In the genomic region with DNA sequence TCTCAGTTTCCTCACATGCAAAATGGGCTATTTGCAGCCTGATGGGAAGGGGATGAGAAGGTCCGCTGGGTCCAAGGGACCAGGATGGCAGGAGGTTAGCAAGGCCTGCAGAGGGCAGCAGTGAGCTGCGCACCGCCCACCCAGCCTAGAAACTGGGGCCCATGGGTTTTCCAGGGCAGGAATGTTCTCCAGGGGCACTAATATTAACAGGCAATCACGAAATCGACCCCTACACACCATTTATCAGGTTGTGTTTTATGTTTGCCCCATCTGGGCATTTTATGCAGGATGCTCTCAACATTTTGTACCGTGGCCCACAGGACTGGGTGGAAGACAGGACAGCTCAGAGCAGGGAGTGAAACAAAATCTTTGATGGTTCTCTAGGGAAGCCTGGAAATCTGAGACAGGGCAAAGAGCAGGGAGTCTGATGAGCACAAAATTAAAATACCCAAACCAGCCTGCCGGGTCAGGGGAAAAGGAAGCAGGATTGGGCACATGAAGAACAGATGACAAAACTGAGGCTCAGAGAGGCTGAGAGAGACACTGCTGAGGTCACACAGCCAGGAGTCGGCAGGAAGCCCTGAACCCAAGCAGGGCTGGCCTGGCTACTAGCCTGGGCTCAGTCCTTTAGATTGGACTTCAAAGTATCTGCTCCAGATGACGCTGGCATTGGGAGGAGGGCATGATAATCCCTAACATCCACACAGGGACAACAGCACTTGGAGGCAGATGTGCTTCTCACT, we compare ENCODE assay signal across 8 cellular contexts. TPM values are rescaled to one million over a fixed set of nuclear protein-coding genes. Genes with fewer than 3 reads are reported as not detected.
DNase-seq lines count a peak whose midpoint lies in the region; ATAC-seq, FAIRE-seq and TF ChIP-seq lines count a peak whose summit lies in the region.

No MANE protein-coding gene starts in this region.

- TF ChIP-seq POLR2A in thyroid gland (IDR thresholded peaks at IDR 0.05), result no peak

- no peak overlapping the region for H3K4me2 ChIP-seq in neuronal stem cell (ENCODE audit: insufficient read depth, low read length, poor library complexity, severe bottlenecking)

- no peak overlapping the region for H2BK12ac ChIP-seq in neuronal stem cell (ENCODE audit: low read length)

- H2AK5ac ChIP-seq in neuronal stem cell (ENCODE audit: low read depth, low read length), result no peak overlapping the region

- peak; percentile 87 for DNase-seq in HEK293T (ENCODE audit: extremely low spot score)
- DNase-seq in RCC 7860 (ENCODE audit: low spot score), result peak; percentile 29
- peak; percentile 38 for DNase-seq in activated T-helper 9 cell treated with anti-CD3 and anti-CD28 coated beads, Interleukin-2, amount 50 U/mL, for 16 hours (ENCODE audit: low read depth)
- DNase-seq in fibroblast of peridontal ligament (ENCODE audit: extremely low read depth), result peak; percentile 57
- no peak for DNase-seq in neuronal stem cell (ENCODE audit: low spot score)
- peak; percentile 67 to 72 for DNase-seq in thyroid gland

- no peak overlapping the region for H3K4me3 ChIP-seq in neuronal stem cell (ENCODE audit: low read length in 2 of 2)
- no peak overlapping the region for H3K4me3 ChIP-seq in thyroid gland (replicated peaks in 1 of 3)

- POLR2A ChIA-PET in HEK293T (lab: Yijun Ruan, JAX), result no interaction called here

- TF ChIP-seq CTCF in C4-2B (conservative IDR thresholded peaks at IDR 0.05), result peak; percentile 96
- TF ChIP-seq CTCF in thyroid gland (IDR thresholded peaks at IDR 0.05), result peak; percentile 89 to 97 (median 94)

- no peak overlapping the region for H4K91ac ChIP-seq in neuronal stem cell (ENCODE audit: low read depth, low read length, poor library complexity)

- H3K9ac ChIP-seq in neuronal stem cell (ENCODE audit: low read depth, low read length, poor library complexity), result no peak overlapping the region

- H2BK120ac ChIP-seq in neuronal stem cell (ENCODE audit: low read depth, low read length), result peak overlapping the region; percentile 21

- peak overlapping the region; percentile 47 for H2BK5ac ChIP-seq in neuronal stem cell (ENCODE audit: low read length)

- no peak overlapping the region for H3K14ac ChIP-seq in neuronal stem cell (ENCODE audit: low read length)

- no peak for FAIRE-seq in RCC 7860 (lab: Jason Lieb, UNC)

- H3K23ac ChIP-seq in neuronal stem cell (ENCODE audit: low read depth, low read length, poor library complexity), result peak overlapping the region; percentile 100

- no CpG with 5 or more reads among the region's 9 CpGs for WGBS in neuronal stem cell (ENCODE audit: extremely low coverage in 2 of 2, insufficient read length in 2 of 2, insufficient replicate concordance in 1 of 2), 2 donors
- 26 to 34% methylated on average over 9 of the region's 9 CpGs for WGBS in thyroid gland, 2 donors

- intact Hi-C loops in thyroid gland (cut with DNase I), result loop anchor here (2.0 kb wide), 1 partner anchor 102 kb away; no protein-coding TSS in a partner anchor

- H3K27me3 ChIP-seq in neuronal stem cell (ENCODE audit: control insufficient read depth in 3 of 3, insufficient read depth in 3 of 3, low read depth in 1 of 3, low read length in 3 of 3), result peaks cover 0 to 12% (median 0%) of the 10 kb centered on the region in 3 experiments
- no peaks in the 10 kb centered on the region for H3K27me3 ChIP-seq in thyroid gland

- no peak for ATAC-seq in HG02610 (IDR thresholded peaks at IDR 0.05; ENCODE audit: unreplicated experiment)

- H2BK15ac ChIP-seq in neuronal stem cell (ENCODE audit: low read length), result peak overlapping the region; percentile 91

- no peak overlapping the region for H3K4ac ChIP-seq in neuronal stem cell (ENCODE audit: low read length)

- H3K9me3 ChIP-seq in neuronal stem cell (replicated peaks in 1 of 2; ENCODE audit: control insufficient read depth in 2 of 2, insufficient read depth in 1 of 2, low read depth in 1 of 2, low read length in 2 of 2) (peaks cover 10 to 33% of the 10 kb centered on the region in 2 donors), thyroid gland (no peaks in the 10 kb centered on the region)

- H3K27ac ChIP-seq in C4-2B (no peak overlapping the region), neuronal stem cell (replicated peaks; ENCODE audit: low read length) (no peak overlapping the region), thyroid gland (peak overlapping the region in 1 of 3 donors; percentile 61)

- no peak overlapping the region for H4K8ac ChIP-seq in neuronal stem cell (ENCODE audit: low read depth, low read length)

- H3K18ac ChIP-seq in neuronal stem cell (ENCODE audit: low read length), result peak overlapping the region; percentile 25

- peaks cover 10% of the 10 kb centered on the region for H3K79me1 ChIP-seq in neuronal stem cell (ENCODE audit: low read depth, low read length)

- H3K36me3 ChIP-seq in neuronal stem cell (replicated peaks in 1 of 2; ENCODE audit: control insufficient read depth in 2 of 2, insufficient read depth in 2 of 2, low read length in 2 of 2) (peaks cover 0 to 19% of the 10 kb centered on the region in 2 donors), thyroid gland (no peaks in the 10 kb centered on the region)

- CTCF ChIA-PET in HEK293T (lab: Yijun Ruan, JAX), result interaction anchor here (0.7 to 4.7 kb wide), 6 partner anchors 15 to 110 kb away, joined by 3 to 30 read pairs (median 4); no protein-coding TSS in a partner anchor

- H2AFZ ChIP-seq in neuronal stem cell (ENCODE audit: low read length), result no peak overlapping the region

- H3K4me1 ChIP-seq in neuronal stem cell (ENCODE audit: control insufficient read depth in 2 of 2, insufficient read depth in 1 of 2, low read depth in 1 of 2, low read length in 2 of 2), result peaks cover 24 to 41% of the 10 kb centered on the region in 2 donors
- H3K4me1 ChIP-seq in thyroid gland, result peaks cover 35 to 36% of the 10 kb centered on the region in 2 donors

TF ChIP-seq in HEK293T, 16 proteins besides CTCF, POLR2A, EP300 and RAD21:
- TF ChIP-seq ZNF384 (IDR thresholded peaks at IDR 0.05), result no peak
- TF ChIP-seq FOXK2 (IDR thresholded peaks at IDR 0.05), result no peak
- no peak for TF ChIP-seq TARDBP (IDR thresholded peaks at IDR 0.05)
TF ChIP-seq in HEK293T: peak in this region for 0.

RNA-seq across cellular contexts. Expression of a gene that starts 1.6 kb away (rescaled TPM):
- 20.8 TPM for polyA plus RNA-seq in neuronal stem cell (2013, experiment 1 of 2)
- polyA plus RNA-seq in neuronal stem cell (2013, experiment 2 of 2), result 19.8 TPM
- total RNA-seq in thyroid gland, result 100 to 1,000 TPM in 1 of 4 donors, 10 to 100 TPM in 3; 80.1 to 127 (median 87.7) TPM

RNA-seq across cellular contexts. Expression of a gene that starts 33.4 kb away (rescaled TPM):
- 4.5 TPM for polyA plus RNA-seq in neuronal stem cell (2013, experiment 1 of 2)
- polyA plus RNA-seq in neuronal stem cell (2013, experiment 2 of 2), result 4.5 TPM
- total RNA-seq in thyroid gland, result 10 to 100 TPM; 10.9 to 33.4 (median 27.8) TPM

RNA-seq across cellular contexts. Expression of a gene that starts 36.9 kb away (rescaled TPM):
- polyA plus RNA-seq in neuronal stem cell (2013, experiment 1 of 2), result 2.0 TPM
- polyA plus RNA-seq in neuronal stem cell (2013, experiment 2 of 2), result 2.2 TPM
- 1 to 10 TPM in 2 of 4 donors, not detected in 2; 1.1 to 3.0 TPM for total RNA-seq in thyroid gland
